Comparison of ENCODE assay signal across 8 cellular contexts in genomic region chr11:107565219-107565937, GRCh38. TPM values are rescaled to one million over a fixed set of nuclear protein-coding genes. Genes with fewer than 3 reads are reported as not detected.
A peak's percentile ranks its signal among the peaks of the same experiment; 100 is the strongest.
DNase-seq lines count a peak whose midpoint lies in the region; ATAC-seq and TF ChIP-seq lines count a peak whose summit lies in the region.

Gene ALKBH8 (minus strand): TSS chr11:107565735. CDS start chr11:107560893, 4,842 bp downstream.

- peak within 1 kb of the TSS; percentile 93 for H2AFZ ChIP-seq in GM23338

- H3K4me3 Mint-ChIP-seq in GM23338 = peak within 1 kb of the TSS; percentile 95

- H4K20me1 ChIP-seq in GM23338 (replicated peaks; ENCODE audit: insufficient read depth) = no peaks in the 10 kb centered on the region

- H3K9me3 Mint-ChIP-seq in GM23338 = no peaks in the 10 kb centered on the region

- H3F3A ChIP-seq in GM23338 (replicated peaks; ENCODE audit: low read depth) = no peaks in the 10 kb centered on the region

- H3K36me3 ChIP-seq in GM23338 (ENCODE audit: insufficient read depth) = no peaks in the 10 kb centered on the region
- no peaks in the 10 kb centered on the region for H3K36me3 ChIP-seq in SJCRH30
- peaks cover 0 to 4% of the 10 kb centered on the region in 2 donors for H3K36me3 ChIP-seq in gastroesophageal sphincter

- no peak for TF ChIP-seq POLR2A in gastroesophageal sphincter (IDR thresholded peaks at IDR 0.05)

- no peaks in the 10 kb centered on the region for H3K9me3 ChIP-seq in SJCRH30 (replicated peaks)
- no peaks in the 10 kb centered on the region for H3K9me3 ChIP-seq in gastroesophageal sphincter

- TF ChIP-seq EP300 in gastroesophageal sphincter (IDR thresholded peaks at IDR 0.05) = no peak

- peak; percentile 95 for ATAC-seq in GM23338
- ATAC-seq in gastroesophageal sphincter = peak; percentile 90
- peak; percentile 83 for ATAC-seq in omental fat pad (ENCODE audit: low FRiP score)

- no peaks in the 10 kb centered on the region for H3K36me3 Mint-ChIP-seq in GM23338 (ENCODE audit: low read depth)

- peak; percentile 74 for DNase-seq in ELF-1 (ENCODE audit: low read depth, low spot score)
- DNase-seq in GM23338 (ENCODE audit: low spot score) = peak; percentile 87
- peak; percentile 73 for DNase-seq in LHCN-M2 (ENCODE audit: low read depth)
- peak; percentile 65 to 75 for DNase-seq in SJCRH30
- DNase-seq in activated gamma-delta T cell treated with anti-CD3 and anti-CD28 coated beads, Interleukin-2, amount 50 U/mL, for 16 hours (ENCODE audit: low read depth) = peak; percentile 66
- DNase-seq in omental fat pad (ENCODE audit: low spot score) = peak; percentile 51

- peak within 1 kb of the TSS; percentile 95 for H3K4me2 ChIP-seq in GM23338

- peaks cover 21% of the 10 kb centered on the region for H3K4me1 ChIP-seq in GM23338 (ENCODE audit: insufficient read depth)
- H3K4me1 ChIP-seq in SJCRH30 = peaks cover 10% of the 10 kb centered on the region
- H3K4me1 ChIP-seq in gastroesophageal sphincter = peaks cover 13 to 29% (median 14%) of the 10 kb centered on the region in 3 donors

- H3K4me3 ChIP-seq in GM23338 (peak within 1 kb of the TSS; percentile 84), SJCRH30 (peak within 1 kb of the TSS; percentile 91), gastroesophageal sphincter (peak within 1 kb of the TSS; percentile 71 to 77)

- no peak for TF ChIP-seq CTCF in GM23338 (conservative IDR thresholded peaks at IDR 0.05; ENCODE audit: low read depth in 2 of 2)
- TF ChIP-seq CTCF in gastroesophageal sphincter (IDR thresholded peaks at IDR 0.05) = peak in 1 of 4 experiments; percentile 35
- TF ChIP-seq CTCF in omental fat pad (IDR thresholded peaks at IDR 0.05) = no peak

- H3K4me1 Mint-ChIP-seq in GM23338 = peaks cover 19% of the 10 kb centered on the region

- peaks cover 4% of the 10 kb centered on the region for H3K27me3 Mint-ChIP-seq in GM23338 (ENCODE audit: insufficient read depth, low read depth, poor library complexity)

- 0% methylated on average over 9 to 21 of the region's 32 CpGs for WGBS in gastroesophageal sphincter (ENCODE audit: low coverage in 1 of 2), 2 donors

- peak within 1 kb of the TSS; percentile 96 for H3K27ac Mint-ChIP-seq in GM23338

- no peaks in the 10 kb centered on the region for H3K9me2 ChIP-seq in GM23338 (ENCODE audit: insufficient read depth)

- H3K27me3 ChIP-seq in GM23338 (ENCODE audit: insufficient read depth) (no peaks in the 10 kb centered on the region), SJCRH30 (no peaks in the 10 kb centered on the region), gastroesophageal sphincter (peaks cover 10% of the 10 kb centered on the region)

- H3K79me2 ChIP-seq in GM23338 (replicated peaks; ENCODE audit: insufficient read depth) = peaks cover 46% of the 10 kb centered on the region

- H3K27ac ChIP-seq in GM23338 (ENCODE audit: low read depth) = 0 out of 2 replicates have a peak within 1 kb of the TSS, but pooled peaks have one; percentile 79
- H3K27ac ChIP-seq in SJCRH30 = peak within 1 kb of the TSS; percentile 71
- peak within 1 kb of the TSS; percentile 66 to 88 (median 76) for H3K27ac ChIP-seq in gastroesophageal sphincter
- H3K27ac ChIP-seq in temporal lobe (ENCODE audit: low read depth, low read length) = peak within 1 kb of the TSS; percentile 63

TF ChIP-seq in GM23338, 12 proteins besides CTCF, POLR2A, EP300 and RAD21:
- TF ChIP-seq ETS1 (IDR thresholded peaks at IDR 0.05) (peak; percentile 92), POLR2AphosphoS5 (IDR thresholded peaks at IDR 0.05; ENCODE audit: low read depth) (peak; percentile 73), REST (IDR thresholded peaks at IDR 0.05; ENCODE audit: unreplicated experiment) (no peak), ZNF114 (CRISPR knock-in tag; IDR thresholded peaks at IDR 0.05) (no peak)

RNA-seq across cellular contexts. Expression of gene ALKBH8, which starts in this region (rescaled TPM):
- total RNA-seq in GM23338 (2014; rRNA removed; shearing (Covaris generic)) = 13.7 and 14.2 TPM in 2 replicates
- 7.1 and 8.9 TPM in 2 replicates for polyA plus RNA-seq in GM23338 (2016; fragmentation: Nextera tagmentation; extraction: Ambion mirVana)
- 4.8 and 7.9 TPM in 2 replicates for total RNA-seq in LHCN-M2 (2014; rRNA removed)
- polyA plus RNA-seq in LHCN-M2 (2012) = 2.1 TPM
- total RNA-seq in SJCRH30 (2014; rRNA removed; shearing (Covaris generic)) = 6.0 and 6.1 TPM in 2 replicates
- total RNA-seq in gastroesophageal sphincter = 10 to 100 TPM in 2 of 4 donors, 1 to 10 TPM in 2; 4.9 to 11.4 (median 8.3) TPM
- total RNA-seq in omental fat pad = 10 to 100 TPM in 1 of 4 donors, 1 to 10 TPM in 3; 4.4 to 11.8 (median 7.1) TPM
- 18.2 TPM for total RNA-seq in temporal lobe

Comparison
In these comparisons a context has a peak if more than half of its experiments do, and no peak if none do; other contexts are left out.
1. Peak in every context shown above with its lines: DNase-seq, ATAC-seq, H3K4me3 ChIP-seq and H3K27ac ChIP-seq.